13 cellular contexts compared by ENCODE assay signal in genomic region chr3:189394599-189395121, GRCh38.
DNase-seq lines count a peak whose midpoint lies in the region; ATAC-seq and TF ChIP-seq lines count a peak whose summit lies in the region.
"Had no signal": no experiment of that assay in that cellular context is flagged by ENCODE, and none has a peak within 500 bp of the region (broad histone marks: within the 10 kb centered on the region; RNA-seq: fewer than 3 reads in every experiment).

No MANE protein-coding gene starts in this region.

- peak; percentile 18 to 77 for ATAC-seq in activated naive CD4-positive, alpha-beta T cell treated with anti-CD3 and anti-CD28 coated beads, Interleukin-2, amount 50 U/mL, for 72 hours
- ATAC-seq in HG02571 (IDR thresholded peaks at IDR 0.05; ENCODE audit: unreplicated experiment) = peak; percentile 81
- ATAC-seq in HG03558 (IDR thresholded peaks at IDR 0.05; ENCODE audit: extremely low read depth, unreplicated experiment) = peak; percentile 83
- ATAC-seq: PC-3 had no signal

- H3K4me1 Mint-ChIP-seq in CD8-positive, alpha-beta memory T cell = peaks cover 10 to 21% (median 16%) of the 10 kb centered on the region in 3 donors

- H3K9me3 ChIP-seq in transverse colon = no peaks in the 10 kb centered on the region
- no peaks in the 10 kb centered on the region for H3K9me3 ChIP-seq in CD8-positive, alpha-beta memory T cell (ENCODE audit: low read length)
- H3K9me3 ChIP-seq: BLaER1, left ventricle myocardium inferior had no signal

- H3K27me3 ChIP-seq in transverse colon = no peaks in the 10 kb centered on the region
- no peaks in the 10 kb centered on the region for H3K27me3 ChIP-seq in CD8-positive, alpha-beta memory T cell (ENCODE audit: insufficient read depth, low read length, poor library complexity, severe bottlenecking)
- H3K27me3 ChIP-seq: BLaER1 had no signal

- intact Hi-C loops in transverse colon (cut with DNase I; ENCODE audit: low total_unique reads) = no loop called here

- TF ChIP-seq CTCF in transverse colon (IDR thresholded peaks at IDR 0.05) = no peak

- no peak for TF ChIP-seq EP300 in transverse colon (IDR thresholded peaks at IDR 0.05; ENCODE audit: low read depth)

- CTCF ChIA-PET in CD8-positive, alpha-beta memory T cell (lab: Charles Lee) = no interaction called here

- no peak overlapping the region for H3K4me3 ChIP-seq in transverse colon
- H3K4me3 ChIP-seq in CD8-positive, alpha-beta memory T cell (ENCODE audit: low read length) = no peak overlapping the region
- H3K4me3 ChIP-seq: BLaER1, left ventricle myocardium inferior, skin epidermis had no signal

- no peaks in the 10 kb centered on the region for H3K36me3 ChIP-seq in transverse colon
- no peaks in the 10 kb centered on the region for H3K36me3 ChIP-seq in CD8-positive, alpha-beta memory T cell (ENCODE audit: insufficient read depth, low read length)
- H3K36me3 ChIP-seq: BLaER1, left ventricle myocardium inferior had no signal

- WGBS in transverse colon (ENCODE audit: low coverage in 1 of 2), 2 donors = 35 to 41% methylated on average over 7 of the region's 7 CpGs

- TF ChIP-seq POLR2A in transverse colon (IDR thresholded peaks at IDR 0.05) = no peak

- no peak overlapping the region for H3K27ac Mint-ChIP-seq in activated naive CD4-positive, alpha-beta T cell treated with anti-CD3 and anti-CD28 coated beads, Interleukin-2, amount 50 U/mL, for 72 hours
- peak overlapping the region in 2 of 8 donors; percentile 7 to 14 for H3K27ac Mint-ChIP-seq in CD8-positive, alpha-beta memory T cell

- H3K27me3 Mint-ChIP-seq in CD8-positive, alpha-beta memory T cell = no peaks in the 10 kb centered on the region

- H3K27ac ChIP-seq in transverse colon = peak overlapping the region; percentile 24 to 72 (median 46)
- no peak overlapping the region for H3K27ac ChIP-seq in CD8-positive, alpha-beta memory T cell (ENCODE audit: low read depth, low read length)
- H3K27ac ChIP-seq: BLaER1, left ventricle myocardium inferior had no signal

- peak overlapping the region in 3 of 7 donors; percentile 8 to 26 (median 10) for H3K4me3 Mint-ChIP-seq in CD8-positive, alpha-beta memory T cell
- H3K4me3 Mint-ChIP-seq: activated T-cell treated with anti-CD3 and anti-CD28 coated beads, Interleukin-2, amount 50 U/mL, for 4 hours had no signal

- no peaks in the 10 kb centered on the region for H3K36me3 Mint-ChIP-seq in activated naive CD4-positive, alpha-beta T cell treated with anti-CD3 and anti-CD28 coated beads, Interleukin-2, amount 50 U/mL, for 72 hours
- H3K36me3 Mint-ChIP-seq in CD8-positive, alpha-beta memory T cell = peaks cover 0 to 4% (median 3%) of the 10 kb centered on the region in 3 donors

- peaks cover 0 to 39% (median 10%) of the 10 kb centered on the region in 4 donors for H3K4me1 ChIP-seq in transverse colon
- no peaks in the 10 kb centered on the region for H3K4me1 ChIP-seq in CD8-positive, alpha-beta memory T cell (ENCODE audit: insufficient read depth, low read length)
- H3K4me1 ChIP-seq: BLaER1, left ventricle myocardium inferior had no signal

- DNase-seq in activated naive CD4-positive, alpha-beta T cell treated with anti-CD3 and anti-CD28 coated beads, Interleukin-2, amount 50 U/mL, for 72 hours (ENCODE audit: low spot score in 2 of 2) = no peak
- DNase-seq in activated naive CD4-positive, alpha-beta T cell treated with anti-CD3 and anti-CD28 coated beads, Interleukin-2, amount 50 U/mL, for 16 hours = no peak
- DNase-seq in transverse colon (no peak), retina (no peak)
- DNase-seq in CD8-positive, alpha-beta memory T cell = no peak
- DNase-seq in activated CD4-positive, CD25-positive, alpha-beta regulatory T cell (lab: John Stamatoyannopoulos, UW) = no peak
- DNase-seq: activated T-cell treated with anti-CD3 and anti-CD28 coated beads, Interleukin-2, amount 50 U/mL, for 4 hours; left ventricle myocardium inferior; PC-3 had no signal

- POLR2A ChIA-PET in CD8-positive, alpha-beta memory T cell (lab: Charles Lee) = no interaction called here

- in situ Hi-C loops in transverse colon (cut with MboI; ENCODE audit: low pct_ligation_motif_present in 1 of 4, low pct_unique_long_range_greater_than_20kb in 1 of 4, low sequenced_read_pairs in 3 of 4) = no loop called here

- no peaks in the 10 kb centered on the region for H3K9me3 Mint-ChIP-seq in activated naive CD4-positive, alpha-beta T cell treated with anti-CD3 and anti-CD28 coated beads, Interleukin-2, amount 50 U/mL, for 72 hours
- no peaks in the 10 kb centered on the region for H3K9me3 Mint-ChIP-seq in CD8-positive, alpha-beta memory T cell
